In genomic region chr11:43576834-43577521, GRCh38 we compare ENCODE assay signal across 8 cellular contexts.
DNase-seq lines count a peak whose midpoint lies in the region; ATAC-seq, FAIRE-seq and TF ChIP-seq lines count a peak whose summit lies in the region.

No MANE protein-coding gene starts in this region.

- no peak overlapping the region for H3K4me3 Mint-ChIP-seq in activated CD8-positive, alpha-beta memory T cell treated with anti-CD3 and anti-CD28 coated beads, Interleukin-2, amount 10 ng/mL, durations not matched to agents 7 days and 5 days
- peak overlapping the region; percentile 81 to 86 (median 84) for H3K4me3 Mint-ChIP-seq in nephron

- CTCF ChIA-PET in activated CD8-positive, alpha-beta memory T cell treated with anti-CD3 and anti-CD28 coated beads, Interleukin-2, amount 10 ng/mL, durations not matched to agents 7 days and 5 days (lab: Charles Lee): interaction anchor here (1.2 to 2.7 kb wide), 3 partner anchors 10 to 275 kb away, joined by 5 to 9 read pairs (median 6); no protein-coding TSS in a partner anchor

- H3K27me3 Mint-ChIP-seq in activated CD8-positive, alpha-beta memory T cell treated with anti-CD3 and anti-CD28 coated beads, Interleukin-2, amount 10 ng/mL, durations not matched to agents 7 days and 5 days: peaks cover 96% of the 10 kb centered on the region
- peaks cover 100% of the 10 kb centered on the region for H3K27me3 Mint-ChIP-seq in nephron (ENCODE audit: low read depth)

- ATAC-seq in activated CD8-positive, alpha-beta memory T cell treated with anti-CD3 and anti-CD28 coated beads, Interleukin-2, amount 10 ng/mL, durations not matched to agents 7 days and 5 days: no peak
- ATAC-seq in GM18511 (IDR thresholded peaks at IDR 0.05; ENCODE audit: unreplicated experiment) (no peak), HG03025 (IDR thresholded peaks at IDR 0.05; ENCODE audit: low FRiP score, unreplicated experiment) (no peak)

- TF ChIP-seq POLR2A in NB4 (IDR thresholded peaks at IDR 0.05; ENCODE audit: extremely low read depth, insufficient read length): no peak

- no peak for FAIRE-seq in RCC 7860 (lab: Jason Lieb, UNC)

- H3K4me1 Mint-ChIP-seq in activated CD8-positive, alpha-beta memory T cell treated with anti-CD3 and anti-CD28 coated beads, Interleukin-2, amount 10 ng/mL, durations not matched to agents 7 days and 5 days: peaks cover 28% of the 10 kb centered on the region
- peaks cover 61% of the 10 kb centered on the region for H3K4me1 Mint-ChIP-seq in nephron

- peaks cover 3% of the 10 kb centered on the region for H3K36me3 Mint-ChIP-seq in activated CD8-positive, alpha-beta memory T cell treated with anti-CD3 and anti-CD28 coated beads, Interleukin-2, amount 10 ng/mL, durations not matched to agents 7 days and 5 days
- H3K36me3 Mint-ChIP-seq in nephron (ENCODE audit: low read depth): no peaks in the 10 kb centered on the region

- TF ChIP-seq CTCF in NB4 (IDR thresholded peaks at IDR 0.05; ENCODE audit: low read depth, low read length) (peak; percentile 20), nephron (IDR thresholded peaks at IDR 0.05; ENCODE audit: unreplicated experiment in 3 of 3) (peak in 2 of 3 experiments; percentile 8 to 32)

- DNase-seq in activated CD8-positive, alpha-beta memory T cell treated with anti-CD3 and anti-CD28 coated beads, Interleukin-2, amount 10 ng/mL, durations not matched to agents 7 days and 5 days: peak; percentile 48
- no peak for DNase-seq in activated CD8-positive, alpha-beta memory T cell treated with anti-CD3 and anti-CD28 coated beads for 24 hours
- DNase-seq in NB4 (ENCODE audit: low read depth) (peak; percentile 41), dermis microvascular lymphatic vessel endothelial cell (ENCODE audit: low read depth in 2 of 2) (peak; percentile 21 to 64), RCC 7860 (ENCODE audit: low spot score) (no peak)

- H3K9me3 Mint-ChIP-seq in activated CD8-positive, alpha-beta memory T cell treated with anti-CD3 and anti-CD28 coated beads, Interleukin-2, amount 10 ng/mL, durations not matched to agents 7 days and 5 days (ENCODE audit: low read depth): no peaks in the 10 kb centered on the region
- H3K9me3 Mint-ChIP-seq in nephron: no peaks in the 10 kb centered on the region

- H3K4me3 ChIP-seq in NB4 (ENCODE audit: low read depth, low read length): no peak overlapping the region

- no peak overlapping the region for H3K27ac Mint-ChIP-seq in activated CD8-positive, alpha-beta memory T cell treated with anti-CD3 and anti-CD28 coated beads, Interleukin-2, amount 10 ng/mL, durations not matched to agents 7 days and 5 days
- H3K27ac Mint-ChIP-seq in nephron: peak overlapping the region in 1 of 3 experiments; percentile 36

Comparison
In these comparisons a context has a peak if more than half of its experiments do, and no peak if none do; other contexts are left out.
1. DNase-seq: peak in activated CD8-positive, alpha-beta memory T cell treated with anti-CD3 and anti-CD28 coated beads, Interleukin-2, amount 10 ng/mL, durations not matched to agents 7 days and 5 days (single experiment), NB4 (single experiment) and dermis microvascular lymphatic vessel endothelial cell (2 of 2); none in activated CD8-positive, alpha-beta memory T cell treated with anti-CD3 and anti-CD28 coated beads for 24 hours (single experiment) and RCC 7860 (single experiment).